1 cellular context compared by ENCODE assay signal in genomic region chr5:34687269-34688011, GRCh38.
TF ChIP-seq lines count a peak whose summit lies in the region.

No MANE protein-coding gene starts in this region.

TF ChIP-seq in HEK293, 187 proteins besides CTCF, POLR2A, EP300 and RAD21 (continued from another document and continues in another):
- TF ChIP-seq ZNF391 (tag by site-specific recombination; IDR thresholded peaks at IDR 0.05; ENCODE audit: borderline replicate concordance, low read depth), result no peak
- TF ChIP-seq ZNF449 (tag by site-specific recombination; IDR thresholded peaks at IDR 0.05), result no peak
- no peak for TF ChIP-seq ZFHX2 (tag by site-specific recombination; conservative IDR thresholded peaks at IDR 0.05)
- peak; percentile 72 for TF ChIP-seq ZNF398 (tag by site-specific recombination; IDR thresholded peaks at IDR 0.05)
- no peak for TF ChIP-seq INSM2 (tag by site-specific recombination; IDR thresholded peaks at IDR 0.05)
- TF ChIP-seq ZBTB49 (tag by site-specific recombination; IDR thresholded peaks at IDR 0.05; ENCODE audit: low read depth), result no peak
- TF ChIP-seq ZFP69B (tag by site-specific recombination; IDR thresholded peaks at IDR 0.05), result no peak
- no peak for TF ChIP-seq ZBTB20 (tag by site-specific recombination; IDR thresholded peaks at IDR 0.05)
- no peak for TF ChIP-seq RBAK (tag by site-specific recombination; IDR thresholded peaks at IDR 0.05)
- TF ChIP-seq EGR2 (tag by site-specific recombination; IDR thresholded peaks at IDR 0.05; ENCODE audit: low read depth), result no peak
- TF ChIP-seq ZNF521 (tag by site-specific recombination; IDR thresholded peaks at IDR 0.05), result no peak
- no peak for TF ChIP-seq ZNF239 (tag by site-specific recombination; IDR thresholded peaks at IDR 0.05)
- no peak for TF ChIP-seq ZNF274 (IDR thresholded peaks at IDR 0.05; ENCODE audit: low read length)
- no peak for TF ChIP-seq ZNF274 (tag by site-specific recombination; IDR thresholded peaks at IDR 0.05; ENCODE audit: borderline replicate concordance)
- no peak for TF ChIP-seq PRDM4 (tag by site-specific recombination; IDR thresholded peaks at IDR 0.05)
- no peak for TF ChIP-seq SCRT2 (tag by site-specific recombination; IDR thresholded peaks at IDR 0.05)
- TF ChIP-seq ZBTB10 (tag by site-specific recombination; IDR thresholded peaks at IDR 0.05), result no peak
- no peak for TF ChIP-seq ZNF175 (tag by site-specific recombination; IDR thresholded peaks at IDR 0.05)
- TF ChIP-seq ZSCAN23 (tag by site-specific recombination; IDR thresholded peaks at IDR 0.05), result no peak
- peak; percentile 69 for TF ChIP-seq YY2 (tag by site-specific recombination; IDR thresholded peaks at IDR 0.05)
- no peak for TF ChIP-seq ZNF792 (tag by site-specific recombination; IDR thresholded peaks at IDR 0.05)
- TF ChIP-seq REPIN1 (tag by site-specific recombination; IDR thresholded peaks at IDR 0.05; ENCODE audit: low read depth), result no peak
- 0 out of 2 replicates have a peak, but pooled peaks have one; percentile 18 for TF ChIP-seq GFI1B (tag by site-specific recombination; IDR thresholded peaks at IDR 0.05)
- TF ChIP-seq MZF1 (tag by site-specific recombination; IDR thresholded peaks at IDR 0.05; ENCODE audit: borderline replicate concordance), result no peak
- TF ChIP-seq ZSCAN4 (tag by site-specific recombination; IDR thresholded peaks at IDR 0.05), result no peak
- TF ChIP-seq ZNF555 (tag by site-specific recombination; conservative IDR thresholded peaks at IDR 0.05), result no peak
- no peak for TF ChIP-seq ZNF501 (tag by site-specific recombination; IDR thresholded peaks at IDR 0.05)
- no peak for TF ChIP-seq ZNF302 (tag by site-specific recombination; IDR thresholded peaks at IDR 0.05; ENCODE audit: low read depth)
- TF ChIP-seq KLF9 (tag by site-specific recombination; IDR thresholded peaks at IDR 0.05; ENCODE audit: low read depth), result no peak
- no peak for TF ChIP-seq ZNF2 (tag by site-specific recombination; IDR thresholded peaks at IDR 0.05)
- no peak for TF ChIP-seq PRDM1 (tag by site-specific recombination; IDR thresholded peaks at IDR 0.05)
- no peak for TF ChIP-seq ZNF623 (tag by site-specific recombination; IDR thresholded peaks at IDR 0.05)
- no peak for TF ChIP-seq ZNF549 (tag by site-specific recombination; IDR thresholded peaks at IDR 0.05)
- no peak for TF ChIP-seq ZNF48 (tag by site-specific recombination; IDR thresholded peaks at IDR 0.05)
- TF ChIP-seq ZNF18 (tag by site-specific recombination; IDR thresholded peaks at IDR 0.05), result no peak
- no peak for TF ChIP-seq KLF8 (tag by site-specific recombination; IDR thresholded peaks at IDR 0.05)
- TF ChIP-seq ZNF768 (tag by site-specific recombination; IDR thresholded peaks at IDR 0.05), result no peak
- no peak for TF ChIP-seq ZNF677 (tag by site-specific recombination; IDR thresholded peaks at IDR 0.05)
- TF ChIP-seq BCL11B (tag by site-specific recombination; IDR thresholded peaks at IDR 0.05; ENCODE audit: low read depth), result peak; percentile 81
- TF ChIP-seq ZNF473 (tag by site-specific recombination; IDR thresholded peaks at IDR 0.05), result no peak
- no peak for TF ChIP-seq ZNF280D (tag by site-specific recombination; IDR thresholded peaks at IDR 0.05)
- TF ChIP-seq ZNF621 (tag by site-specific recombination; IDR thresholded peaks at IDR 0.05), result no peak
- TF ChIP-seq OSR2 (tag by site-specific recombination; IDR thresholded peaks at IDR 0.05), result peak; percentile 23
- no peak for TF ChIP-seq ZNF513 (tag by site-specific recombination; IDR thresholded peaks at IDR 0.05)
- TF ChIP-seq ZNF600 (tag by site-specific recombination; IDR thresholded peaks at IDR 0.05), result no peak; the same call in 1 of the 2 replicates
